23 cellular contexts compared by ENCODE assay signal in genomic region chr2:99922664-99923063, GRCh38.
"Had no signal": no experiment of that assay in that cellular context is flagged by ENCODE, and none has a peak within 500 bp of the region (broad histone marks: within the 10 kb centered on the region; RNA-seq: fewer than 3 reads in every experiment).

No MANE protein-coding gene starts in this region.

- H3K4me1 Mint-ChIP-seq: neural progenitor cell; stimulated activated effector memory CD8-positive, alpha-beta T cell treated with anti-CD3 and anti-CD28 coated beads, Interleukin-12 subunit alpha, Interleukin-12 subunit beta, amount 100 ng/mL, for 72 hours had no signal

- H3K4me3 Mint-ChIP-seq: natural killer cell treated with Interleukin-12 subunit alpha and Interleukin-12 subunit beta and Interleukin-15 and Interleukin-18, amount 100 ng/mL, for 72 hours; neural progenitor cell; stimulated activated effector memory CD8-positive, alpha-beta T cell treated with anti-CD3 and anti-CD28 coated beads, Interleukin-12 subunit alpha, Interleukin-12 subunit beta, amount 100 ng/mL, for 72 hours; stimulated activated naive CD8-positive, alpha-beta T cell treated with anti-CD3 and anti-CD28 coated beads, Interleukin-15, Interleukin-2, amounts not matched to agents 100 ng/mL and 50 ng/mL, for 24 hours had no signal

- H3K36me3 ChIP-seq: gastrocnemius medialis, lower lobe of right lung, neural progenitor cell, sigmoid colon, thoracic aorta, tibial nerve, upper lobe of left lung, uterus had no signal

- H3K27ac Mint-ChIP-seq: natural killer cell treated with Interleukin-12 subunit alpha and Interleukin-12 subunit beta and Interleukin-15 and Interleukin-18, amount 100 ng/mL, for 72 hours; neural progenitor cell; progenitor cell of endocrine pancreas; stimulated activated effector memory CD8-positive, alpha-beta T cell treated with anti-CD3 and anti-CD28 coated beads, Interleukin-12 subunit alpha, Interleukin-12 subunit beta, amount 100 ng/mL, for 72 hours; stimulated activated naive CD8-positive, alpha-beta T cell treated with anti-CD3 and anti-CD28 coated beads, Interleukin-15, Interleukin-2, amounts not matched to agents 100 ng/mL and 50 ng/mL, for 24 hours had no signal

- H3K9me3 ChIP-seq: gastrocnemius medialis, thoracic aorta, upper lobe of left lung, uterus had no signal

- H3K4me3 ChIP-seq: gastrocnemius medialis, hepatocyte, lower lobe of right lung, neural progenitor cell, sigmoid colon, thoracic aorta, tibial nerve, upper lobe of left lung, uterus had no signal

- H3K36me3 Mint-ChIP-seq: natural killer cell treated with Interleukin-12 subunit alpha and Interleukin-12 subunit beta and Interleukin-15 and Interleukin-18, amount 100 ng/mL, for 72 hours; neural progenitor cell; stimulated activated effector memory CD8-positive, alpha-beta T cell treated with anti-CD3 and anti-CD28 coated beads, Interleukin-12 subunit alpha, Interleukin-12 subunit beta, amount 100 ng/mL, for 72 hours had no signal

- DNase-seq: cerebellar nuclear complex; cortex of kidney; effector CD4-positive, alpha-beta T cell; foreskin fibroblast; gastrocnemius medialis; head of caudate nucleus; kidney; lower lobe of right lung; sigmoid colon; stimulated activated CD4-positive, alpha-beta T cell treated with anti-CD3 and anti-CD28 coated beads, Interleukin-2, amount 100 ng/mL, for 24 hours; stimulated activated CD4-positive, alpha-beta T cell treated with anti-CD3 and anti-CD28 coated beads, Interleukin-4, amount 100 ng/mL, for 24 hours; upper lobe of left lung; uterus had no signal

- H3K9me3 Mint-ChIP-seq: natural killer cell treated with Interleukin-12 subunit alpha and Interleukin-12 subunit beta and Interleukin-15 and Interleukin-18, amount 100 ng/mL, for 72 hours; stimulated activated effector memory CD8-positive, alpha-beta T cell treated with anti-CD3 and anti-CD28 coated beads, Interleukin-12 subunit alpha, Interleukin-12 subunit beta, amount 100 ng/mL, for 72 hours; stimulated activated naive CD8-positive, alpha-beta T cell treated with anti-CD3 and anti-CD28 coated beads, Interleukin-15, Interleukin-2, amounts not matched to agents 100 ng/mL and 50 ng/mL, for 24 hours had no signal

- H3K27me3 ChIP-seq: gastrocnemius medialis, hepatocyte, neural progenitor cell, sigmoid colon, tibial nerve, upper lobe of left lung, uterus had no signal

- ATAC-seq: gastrocnemius medialis; left lobe of liver; lower lobe of right lung; natural killer cell treated with Interleukin-12 subunit alpha and Interleukin-12 subunit beta and Interleukin-15 and Interleukin-18, amount 100 ng/mL, for 72 hours; stimulated activated effector memory CD8-positive, alpha-beta T cell treated with anti-CD3 and anti-CD28 coated beads, Interleukin-12 subunit alpha, Interleukin-12 subunit beta, amount 100 ng/mL, for 72 hours had no signal

- H3K27me3 Mint-ChIP-seq: progenitor cell of endocrine pancreas; stimulated activated naive CD8-positive, alpha-beta T cell treated with anti-CD3 and anti-CD28 coated beads, Interleukin-15, Interleukin-2, amounts not matched to agents 100 ng/mL and 50 ng/mL, for 24 hours had no signal

- H3K4me1 ChIP-seq: gastrocnemius medialis, lower lobe of right lung, neural progenitor cell, parathyroid adenoma, sigmoid colon, tibial nerve, upper lobe of left lung, uterus had no signal

- H3K27ac ChIP-seq: gastrocnemius medialis, hepatocyte, lower lobe of right lung, neural progenitor cell, parathyroid adenoma, sigmoid colon, thoracic aorta, tibial nerve, upper lobe of left lung, uterus had no signal
